In the genomic region with DNA sequence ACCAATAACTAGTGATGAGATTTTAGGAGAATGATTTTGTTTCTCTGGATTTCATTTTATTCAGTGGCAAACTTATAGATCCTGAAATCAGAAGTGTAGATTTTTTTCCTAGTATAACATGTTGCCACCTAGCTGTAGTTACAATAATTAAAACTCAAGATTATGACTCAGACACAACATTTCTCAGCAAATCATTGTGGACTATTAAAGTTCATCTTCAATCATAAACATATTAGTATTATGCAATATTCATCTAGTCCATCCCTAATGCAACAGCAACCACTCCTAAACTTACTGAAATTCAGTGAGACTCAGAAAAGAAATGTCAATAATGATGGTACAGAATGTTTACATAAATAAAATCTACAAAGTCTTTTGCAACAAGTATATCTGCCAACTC, we compare ENCODE assay signal across 19 cellular contexts. TPM values are rescaled to one million over a fixed set of nuclear protein-coding genes. Genes with fewer than 3 reads are reported as not detected.
DNase-seq lines count a peak whose midpoint lies in the region; ATAC-seq, FAIRE-seq and TF ChIP-seq lines count a peak whose summit lies in the region.
"Had no signal": no experiment of that assay in that cellular context is flagged by ENCODE, and none has a peak within 500 bp of the region (broad histone marks: within the 10 kb centered on the region; RNA-seq: fewer than 3 reads in every experiment).

No MANE protein-coding gene starts in this region.

- H3K36me3 ChIP-seq in small intestine (ENCODE audit: control insufficient read depth in 2 of 2, insufficient read depth in 2 of 2, low read length in 2 of 2) (no peaks in the 10 kb centered on the region), smooth muscle cell (ENCODE audit: low read depth) (no peaks in the 10 kb centered on the region)
- H3K36me3 ChIP-seq: BE2C, HAP-1, pancreas, transverse colon had no signal

- H3K27me3 ChIP-seq in small intestine (ENCODE audit: control insufficient read depth in 2 of 2, insufficient read depth in 2 of 2, low read length in 2 of 2) (no peaks in the 10 kb centered on the region), smooth muscle cell (ENCODE audit: low read depth) (no peaks in the 10 kb centered on the region)
- H3K27me3 ChIP-seq: BE2C, pancreas, transverse colon had no signal

- H3K79me2 ChIP-seq in smooth muscle cell (ENCODE audit: low read depth): peaks cover 94% of the 10 kb centered on the region

- H3K9me3 Mint-ChIP-seq in HFFc6: no peaks in the 10 kb centered on the region
- H3K9me3 Mint-ChIP-seq: stimulated activated naive CD8-positive, alpha-beta T cell treated with anti-CD3 and anti-CD28 coated beads, Interleukin-15, Interleukin-2, amounts not matched to agents 100 ng/mL and 50 ng/mL, for 24 hours had no signal

- ATAC-seq in T-helper 17 cell: peak; percentile 6
- no peak for ATAC-seq in HG03521 (IDR thresholded peaks at IDR 0.05; ENCODE audit: unreplicated experiment)

- no peak overlapping the region for H3K4me3 ChIP-seq in fibroblast of mammary gland (ENCODE audit: control insufficient read depth, low read depth, low read length)
- H3K4me3 ChIP-seq in small intestine (ENCODE audit: low read depth in 1 of 2, low read length in 2 of 2): no peak overlapping the region
- H3K4me3 ChIP-seq in smooth muscle cell: no peak overlapping the region
- H3K4me3 ChIP-seq: HAP-1, pancreas, transverse colon had no signal

- no peak overlapping the region for H3K4me2 ChIP-seq in smooth muscle cell

- no peak overlapping the region for H3K4me3 Mint-ChIP-seq in HFFc6
- H3K4me3 Mint-ChIP-seq in T-helper 17 cell: no peak overlapping the region
- H3K4me3 Mint-ChIP-seq: activated CD4-positive, alpha-beta T cell treated with anti-CD3 and anti-CD28 coated beads for 36 hours; stimulated activated naive CD8-positive, alpha-beta T cell treated with anti-CD3 and anti-CD28 coated beads, Interleukin-15, Interleukin-2, amounts not matched to agents 100 ng/mL and 50 ng/mL, for 24 hours had no signal

- H3K27ac Mint-ChIP-seq in HFFc6: no peak overlapping the region
- peak overlapping the region; percentile 39 for H3K27ac Mint-ChIP-seq in T-helper 17 cell
- H3K27ac Mint-ChIP-seq: activated CD4-positive, alpha-beta T cell treated with anti-CD3 and anti-CD28 coated beads for 36 hours; stimulated activated naive CD8-positive, alpha-beta T cell treated with anti-CD3 and anti-CD28 coated beads, Interleukin-15, Interleukin-2, amounts not matched to agents 100 ng/mL and 50 ng/mL, for 24 hours had no signal

- peaks cover 18% of the 10 kb centered on the region for H3K4me1 Mint-ChIP-seq in HFFc6 (ENCODE audit: low read depth)
- H3K4me1 Mint-ChIP-seq in T-helper 17 cell: peaks cover 37% of the 10 kb centered on the region

- FAIRE-seq in small intestine (lab: Jason Lieb, UNC): no peak
- FAIRE-seq: pancreas had no signal

- H3K27ac ChIP-seq in small intestine (ENCODE audit: low read depth in 1 of 2, low read length in 1 of 2): no peak overlapping the region
- H3K27ac ChIP-seq in smooth muscle cell (ENCODE audit: low read depth): no peak overlapping the region
- H3K27ac ChIP-seq: pancreas, transverse colon had no signal

- H3K4me1 ChIP-seq in small intestine (ENCODE audit: control insufficient read depth in 2 of 2, insufficient read depth in 1 of 2, low read depth in 1 of 2, low read length in 1 of 2): peaks cover 0 to 7% of the 10 kb centered on the region in 2 donors
- no peaks in the 10 kb centered on the region for H3K4me1 ChIP-seq in smooth muscle cell (ENCODE audit: low read depth)
- H3K4me1 ChIP-seq: BE2C had no signal

- H3K9me3 ChIP-seq in T-helper 17 cell (ENCODE audit: control insufficient read depth, low read length, poor library complexity, severe bottlenecking): no peaks in the 10 kb centered on the region
- H3K9me3 ChIP-seq in small intestine (ENCODE audit: control insufficient read depth, low read depth): no peaks in the 10 kb centered on the region
- H3K9me3 ChIP-seq in smooth muscle cell (replicated peaks; ENCODE audit: low read depth): no peaks in the 10 kb centered on the region
- H3K9me3 ChIP-seq: BE2C, HAP-1, pancreas, transverse colon had no signal

- H3K36me3 Mint-ChIP-seq in HFFc6 (ENCODE audit: low read depth) (no peaks in the 10 kb centered on the region), T-helper 17 cell (ENCODE audit: low read depth) (no peaks in the 10 kb centered on the region)

- DNase-seq in HFFc6 (no peak), T-helper 17 cell (no peak), fibroblast of mammary gland (ENCODE audit: low read depth) (no peak), small intestine (peak; percentile 27), NCI-H1105 (lab: John Stamatoyannopoulos, UW) (no peak), smooth muscle cell (lab: John Stamatoyannopoulos, UW; ENCODE audit: unreplicated experiment) (no peak)
- DNase-seq: BE2C; DMS 273 treated with DMSO at 0.1 percent for 48 hours; erythroblast; glutamatergic neuron; NCI-H187 treated with DMSO at 0.1 percent for 48 hours; NCI-H446 treated with DMSO at 0.1 percent for 48 hours; pancreas; stimulated activated CD4-positive, alpha-beta T cell treated with anti-CD3 and anti-CD28 coated beads, Interleukin-2, amount 100 ng/mL, for 48 hours; transverse colon had no signal

- no peak overlapping the region for H3K9ac ChIP-seq in smooth muscle cell (ENCODE audit: low read depth)

- H2AFZ ChIP-seq in smooth muscle cell (ENCODE audit: low read depth): no peak overlapping the region

- no peaks in the 10 kb centered on the region for H3F3A ChIP-seq in smooth muscle cell (ENCODE audit: low read depth)

- TF ChIP-seq CTCF in HFFc6 (IDR thresholded peaks at IDR 0.05) (peak; percentile 34), fibroblast of mammary gland (conservative IDR thresholded peaks at IDR 0.05; ENCODE audit: control insufficient read depth, insufficient read depth, low read depth, low read length) (peak; percentile 8), smooth muscle cell (IDR thresholded peaks at IDR 0.05; ENCODE audit: borderline replicate concordance, insufficient read depth, poor library complexity, severe bottlenecking) (no peak)

- peaks cover 95% of the 10 kb centered on the region for H4K20me1 ChIP-seq in smooth muscle cell (ENCODE audit: low read depth)

- H3K27me3 Mint-ChIP-seq in HFFc6 (ENCODE audit: insufficient read depth) (no peaks in the 10 kb centered on the region), T-helper 17 cell (no peaks in the 10 kb centered on the region)
- H3K27me3 Mint-ChIP-seq: activated CD4-positive, alpha-beta T cell treated with anti-CD3 and anti-CD28 coated beads for 36 hours; stimulated activated naive CD8-positive, alpha-beta T cell treated with anti-CD3 and anti-CD28 coated beads, Interleukin-15, Interleukin-2, amounts not matched to agents 100 ng/mL and 50 ng/mL, for 24 hours had no signal

RNA-seq across cellular contexts. Expression of gene USP34, which starts 51.3 kb away (rescaled TPM):
- 10 to 100 TPM; 50.3 to 65.4 (median 58.5) TPM for total RNA-seq in HFFc6 (2021; fragmentation: NEBNext Ultra II Directional; extraction: Animal tissue kit (Norgen Biotek cat#: 25700))
- 100 to 1,000 TPM; 148 to 170 TPM for total RNA-seq in T-helper 17 cell
- 10 to 100 TPM; 35.0 to 48.1 (median 40.5) TPM for polyA plus RNA-seq in small intestine
- total RNA-seq in smooth muscle cell: 151 and 152 TPM in 2 replicates
- 26.4 and 32.5 TPM in 2 replicates for polyA plus RNA-seq in smooth muscle cell
